Comparison of ENCODE assay signal across 8 cellular contexts in genomic region chr11:124415356-124415923, GRCh38. TPM values are rescaled to one million over a fixed set of nuclear protein-coding genes. Genes with fewer than 3 reads are reported as not detected.
DNase-seq lines count a peak whose midpoint lies in the region; ATAC-seq and TF ChIP-seq lines count a peak whose summit lies in the region.

No MANE protein-coding gene starts in this region.

- peaks cover 63% of the 10 kb centered on the region for H3K27me3 Mint-ChIP-seq in MCF 10A (ENCODE audit: insufficient read depth, unreplicated experiment)
- H3K27me3 Mint-ChIP-seq in activated T-helper 1 cell treated with anti-CD3 and anti-CD28 coated beads, Interleukin-12 subunit alpha, Interleukin-12 subunit beta, Interleukin-2, Interleukin-4 antibody, amounts not matched to agents 30 ng/mL and 10 ng/mL and 1 ng/mL, durations not matched to agents 14 hours and 24 hours and 36 hours (ENCODE audit: insufficient read depth), result peaks cover 7% of the 10 kb centered on the region

- H3K27ac ChIP-seq in 22Rv1, result no peak overlapping the region

- TF ChIP-seq CTCF in 22Rv1 (IDR thresholded peaks at IDR 0.05) (peak; percentile 70), GM12872 (IDR thresholded peaks at IDR 0.05; ENCODE audit: insufficient read depth, low read depth, low read length) (peak; percentile 55; the same call in 2 of the 3 replicates), MCF 10A (IDR thresholded peaks at IDR 0.05; ENCODE audit: unreplicated experiment) (peak; percentile 67), omental fat pad (IDR thresholded peaks at IDR 0.05) (no peak)

- POLR2A ChIA-PET in MCF 10A (lab: Yijun Ruan, JAX), result no interaction called here

- H3K27ac Mint-ChIP-seq in MCF 10A (ENCODE audit: low read depth, unreplicated experiment), result no peak overlapping the region
- H3K27ac Mint-ChIP-seq in activated T-helper 1 cell treated with anti-CD3 and anti-CD28 coated beads, Interleukin-12 subunit alpha, Interleukin-12 subunit beta, Interleukin-2, Interleukin-4 antibody, amounts not matched to agents 30 ng/mL and 10 ng/mL and 1 ng/mL, durations not matched to agents 14 hours and 24 hours and 36 hours, result no peak overlapping the region

- no peaks in the 10 kb centered on the region for H3K4me1 Mint-ChIP-seq in MCF 10A (ENCODE audit: insufficient read depth, unreplicated experiment)
- H3K4me1 Mint-ChIP-seq in activated T-helper 1 cell treated with anti-CD3 and anti-CD28 coated beads, Interleukin-12 subunit alpha, Interleukin-12 subunit beta, Interleukin-2, Interleukin-4 antibody, amounts not matched to agents 30 ng/mL and 10 ng/mL and 1 ng/mL, durations not matched to agents 14 hours and 24 hours and 36 hours (ENCODE audit: low read depth), result no peaks in the 10 kb centered on the region

- CTCF ChIA-PET in MCF 10A (lab: Yijun Ruan, JAX), result interaction anchor here (0.6 to 8.2 kb wide), 23 partner anchors 9 to 1435 kb away, joined by 3 to 87 read pairs (median 4); partner anchors contain the start of gene OR8B4

- DNase-seq in NCI-H2171 treated with DMSO at 0.1 percent for 48 hours (lab: John Stamatoyannopoulos, UW), result peak; percentile 21
- DNase-seq in MCF 10A (ENCODE audit: unreplicated experiment), result peak; percentile 39
- DNase-seq in lung microvascular endothelial cell (ENCODE audit: low read depth in 2 of 2), result peak; percentile 75 to 81
- no peak for DNase-seq in omental fat pad (ENCODE audit: low spot score)
- no peak for DNase-seq in activated T-helper 1 cell treated with anti-CD3 and anti-CD28 coated beads, Interleukin-12 subunit alpha, Interleukin-12 subunit beta, Interleukin-2, Interleukin-4 antibody, amounts not matched to agents 30 ng/mL and 10 ng/mL and 1 ng/mL, durations not matched to agents 14 hours and 24 hours and 36 hours (ENCODE audit: low spot score)

- BruUV-seq in MCF 10A (replicated peaks; lab: Mats Ljungman, UMichigan), result no TSS peak

- H3K4me3 Mint-ChIP-seq in MCF 10A (ENCODE audit: unreplicated experiment), result no peak overlapping the region
- H3K4me3 Mint-ChIP-seq in activated T-helper 1 cell treated with anti-CD3 and anti-CD28 coated beads, Interleukin-12 subunit alpha, Interleukin-12 subunit beta, Interleukin-2, Interleukin-4 antibody, amounts not matched to agents 30 ng/mL and 10 ng/mL and 1 ng/mL, durations not matched to agents 14 hours and 24 hours and 36 hours, result no peak overlapping the region

- no peaks in the 10 kb centered on the region for H3K36me3 Mint-ChIP-seq in MCF 10A (ENCODE audit: insufficient read depth, unreplicated experiment)
- H3K36me3 Mint-ChIP-seq in activated T-helper 1 cell treated with anti-CD3 and anti-CD28 coated beads, Interleukin-12 subunit alpha, Interleukin-12 subunit beta, Interleukin-2, Interleukin-4 antibody, amounts not matched to agents 30 ng/mL and 10 ng/mL and 1 ng/mL, durations not matched to agents 14 hours and 24 hours and 36 hours (ENCODE audit: low read depth), result no peaks in the 10 kb centered on the region

- no peaks in the 10 kb centered on the region for H3K9me3 Mint-ChIP-seq in MCF 10A (ENCODE audit: unreplicated experiment)
- no peaks in the 10 kb centered on the region for H3K9me3 Mint-ChIP-seq in activated T-helper 1 cell treated with anti-CD3 and anti-CD28 coated beads, Interleukin-12 subunit alpha, Interleukin-12 subunit beta, Interleukin-2, Interleukin-4 antibody, amounts not matched to agents 30 ng/mL and 10 ng/mL and 1 ng/mL, durations not matched to agents 14 hours and 24 hours and 36 hours

- ATAC-seq in omental fat pad (ENCODE audit: low FRiP score) (no peak), GM21360 (IDR thresholded peaks at IDR 0.05; ENCODE audit: unreplicated experiment) (no peak)

- intact Hi-C loops in MCF 10A (cut with micrococcal nuclease), result loop anchor here (1.0 kb wide), 1 partner anchor 171 kb away; no protein-coding TSS in a partner anchor
- intact Hi-C loops in activated T-helper 1 cell treated with anti-CD3 and anti-CD28 coated beads, Interleukin-12 subunit alpha, Interleukin-12 subunit beta, Interleukin-2, Interleukin-4 antibody, amounts not matched to agents 30 ng/mL and 10 ng/mL and 1 ng/mL, durations not matched to agents 14 hours and 24 hours and 36 hours (cut with micrococcal nuclease), result loop anchor here (1.0 kb wide), 2 partner anchors 171 to 422 kb away; no protein-coding TSS in a partner anchor

RNA-seq across cellular contexts. Expression of gene OR8B4, which starts 9.2 kb away (rescaled TPM):
- not detected in 2 replicates for total RNA-seq in MCF 10A (2022)
- total RNA-seq in lung microvascular endothelial cell, result not detected in 2 replicates
- total RNA-seq in omental fat pad, result not detected
- not detected in 2 replicates for total RNA-seq in activated T-helper 1 cell treated with anti-CD3 and anti-CD28 coated beads, Interleukin-12 subunit alpha, Interleukin-12 subunit beta, Interleukin-2, Interleukin-4 antibody, amounts not matched to agents 30 ng/mL and 10 ng/mL and 1 ng/mL, durations not matched to agents 14 hours and 24 hours and 36 hours

RNA-seq across cellular contexts. Expression of gene OR8B3, which starts 16.6 kb away (rescaled TPM):
- not detected in 2 replicates for total RNA-seq in MCF 10A (2022)
- not detected in 2 replicates for total RNA-seq in lung microvascular endothelial cell
- total RNA-seq in omental fat pad, result not detected
- not detected in 2 replicates for total RNA-seq in activated T-helper 1 cell treated with anti-CD3 and anti-CD28 coated beads, Interleukin-12 subunit alpha, Interleukin-12 subunit beta, Interleukin-2, Interleukin-4 antibody, amounts not matched to agents 30 ng/mL and 10 ng/mL and 1 ng/mL, durations not matched to agents 14 hours and 24 hours and 36 hours

RNA-seq across cellular contexts. Expression of gene OR8B8, which starts 30.1 kb away (rescaled TPM):
- total RNA-seq in MCF 10A (2022), result not detected in 2 replicates
- not detected in 2 replicates for total RNA-seq in lung microvascular endothelial cell
- total RNA-seq in omental fat pad, result not detected
- total RNA-seq in activated T-helper 1 cell treated with anti-CD3 and anti-CD28 coated beads, Interleukin-12 subunit alpha, Interleukin-12 subunit beta, Interleukin-2, Interleukin-4 antibody, amounts not matched to agents 30 ng/mL and 10 ng/mL and 1 ng/mL, durations not matched to agents 14 hours and 24 hours and 36 hours, result not detected in 2 replicates

RNA-seq across cellular contexts. Expression of gene OR8B2, which starts 31.1 kb away (rescaled TPM):
- total RNA-seq in MCF 10A (2022) (not detected in 2 replicates), lung microvascular endothelial cell (not detected in 2 replicates), omental fat pad (not detected)
- total RNA-seq in activated T-helper 1 cell treated with anti-CD3 and anti-CD28 coated beads, Interleukin-12 subunit alpha, Interleukin-12 subunit beta, Interleukin-2, Interleukin-4 antibody, amounts not matched to agents 30 ng/mL and 10 ng/mL and 1 ng/mL, durations not matched to agents 14 hours and 24 hours and 36 hours, result not detected in 2 replicates

Comparison
In these comparisons a context has a peak if more than half of its experiments do, and no peak if none do; other contexts are left out.
1. CTCF ChIP-seq: peak in 22Rv1 (single experiment), GM12872 (single experiment) and MCF 10A (single experiment); none in omental fat pad (0 of 3).
2. DNase-seq: peak in NCI-H2171 treated with DMSO at 0.1 percent for 48 hours (single experiment), MCF 10A (single experiment) and lung microvascular endothelial cell (2 of 2); none in omental fat pad (single experiment) and activated T-helper 1 cell treated with anti-CD3 and anti-CD28 coated beads, Interleukin-12 subunit alpha, Interleukin-12 subunit beta, Interleukin-2, Interleukin-4 antibody, amounts not matched to agents 30 ng/mL and 10 ng/mL and 1 ng/mL, durations not matched to agents 14 hours and 24 hours and 36 hours (single experiment).